Comparison of ENCODE assay signal across 1 cellular context in the genomic region with DNA sequence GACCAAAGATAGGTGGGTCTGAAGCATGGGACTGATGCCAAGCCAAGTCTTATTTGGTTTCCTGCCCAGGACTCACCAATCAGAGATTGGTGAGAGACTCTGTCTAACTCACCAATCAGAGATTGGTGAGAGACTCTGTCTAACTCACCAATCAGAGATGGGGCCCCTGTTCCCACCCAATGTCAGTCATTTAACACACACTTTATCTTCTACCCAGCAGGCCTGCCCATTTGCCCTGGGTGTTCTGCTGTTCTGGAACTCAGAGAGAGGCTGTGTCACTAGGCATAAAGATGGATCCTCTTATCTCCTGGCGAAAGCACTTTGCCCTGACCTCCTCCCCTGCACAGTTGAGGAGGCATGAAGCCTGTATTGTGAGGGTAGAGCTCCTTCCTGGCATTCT.
TF ChIP-seq lines count a peak whose summit lies in the region.

No MANE protein-coding gene starts in this region.

TF ChIP-seq in HCT116, 20 proteins besides CTCF, POLR2A, EP300 and RAD21:
- TF ChIP-seq, protein P1, sequence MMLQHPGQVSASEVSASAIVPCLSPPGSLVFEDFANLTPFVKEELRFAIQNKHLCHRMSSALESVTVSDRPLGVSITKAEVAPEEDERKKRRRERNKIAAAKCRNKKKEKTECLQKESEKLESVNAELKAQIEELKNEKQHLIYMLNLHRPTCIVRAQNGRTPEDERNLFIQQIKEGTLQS (IDR thresholded peaks at IDR 0.05), result no peak
- TF ChIP-seq CBX3 (IDR thresholded peaks at IDR 0.05; ENCODE audit: low read depth) (no peak), ZNF274 (IDR thresholded peaks at IDR 0.05; ENCODE audit: low read depth, low read length) (no peak), ZFX (IDR thresholded peaks at IDR 0.05) (no peak), ELF1 (IDR thresholded peaks at IDR 0.05; ENCODE audit: borderline replicate concordance, low read depth) (no peak), TCF7L2 (IDR thresholded peaks at IDR 0.05; ENCODE audit: borderline replicate concordance, extremely low read depth, insufficient read depth, insufficient read length) (no peak)
